ENCODE assay signal across 8 cellular contexts in genomic region chr1:44354840-44355581, GRCh38.
DNase-seq lines count a peak whose midpoint lies in the region; ATAC-seq lines count a peak whose summit lies in the region.

ERI3 (minus strand) TSS chr1:44355257; CDS start chr1:44355026, 231 bp downstream.

- H3K4me2 ChIP-seq in BLaER1 treated with 17β-estradiol and CSF1 and Interleukin-3, amounts not matched to agents 10 nM and 100 nM = peak within 1 kb of the TSS; percentile 90 to 97 (median 93)

- H3K27me3 ChIP-seq in BLaER1 treated with 17β-estradiol and CSF1 and Interleukin-3, amounts not matched to agents 10 nM and 100 nM = no peaks in the 10 kb centered on the region

- peak within 1 kb of the TSS; percentile 77 to 95 (median 89) for H3K4me3 ChIP-seq in BLaER1 treated with 17β-estradiol and CSF1 and Interleukin-3, amounts not matched to agents 10 nM and 100 nM

- H3K4me1 ChIP-seq in BLaER1 treated with 17β-estradiol and CSF1 and Interleukin-3, amounts not matched to agents 10 nM and 100 nM = peaks cover 11 to 21% (median 13%) of the 10 kb centered on the region in 10 experiments

- peaks cover 0 to 15% (median 0%) of the 10 kb centered on the region in 11 experiments; a peak in 5 of 22 replicates for H3K36me3 ChIP-seq in BLaER1 treated with 17β-estradiol and CSF1 and Interleukin-3, amounts not matched to agents 10 nM and 100 nM

- H4K20me1 ChIP-seq in BLaER1 treated with 17β-estradiol and CSF1 and Interleukin-3, amounts not matched to agents 10 nM and 100 nM = peaks cover 0 to 14% (median 0%) of the 10 kb centered on the region in 11 experiments; a peak in 3 of 22 replicates

- DNase-seq in NCI-H748 (lab: John Stamatoyannopoulos, UW; ENCODE audit: unreplicated experiment) (peak; percentile 99), dedifferentiated amniotic fluid mesenchymal stem cell (ENCODE audit: extremely low spot score) (peak; percentile 98), left kidney (ENCODE audit: low read depth, low spot score) (peak; percentile 99)
- peak; percentile 95 for DNase-seq in activated CD4-positive, alpha-beta T cell treated with anti-CD3 and anti-CD28 coated beads, Interleukin-2, amount 50 U/mL, for 1 hour
- DNase-seq in stimulated activated CD4-positive, alpha-beta T cell treated with anti-CD3 and anti-CD28 coated beads, Interleukin-2, amount 100 ng/mL, for 24 hours = peak; percentile 95 to 96

- peak within 1 kb of the TSS; percentile 80 to 92 (median 88) for H3K9ac ChIP-seq in BLaER1 treated with 17β-estradiol and CSF1 and Interleukin-3, amounts not matched to agents 10 nM and 100 nM

- H3K27ac ChIP-seq in BLaER1 treated with 17β-estradiol and CSF1 and Interleukin-3, amounts not matched to agents 10 nM and 100 nM = peak within 1 kb of the TSS; percentile 70 to 86 (median 82)

- peak; percentile 98 for ATAC-seq in GM19351 (IDR thresholded peaks at IDR 0.05; ENCODE audit: unreplicated experiment)
- peak; percentile 98 for ATAC-seq in HG03521 (IDR thresholded peaks at IDR 0.05; ENCODE audit: unreplicated experiment)

- H3K9me3 ChIP-seq in BLaER1 treated with 17β-estradiol and CSF1 and Interleukin-3, amounts not matched to agents 10 nM and 100 nM (replicated peaks in 1 of 11) = no peaks in the 10 kb centered on the region

Comparison
In these comparisons a context has a peak if more than half of its experiments do, and no peak if none do; other contexts are left out.
1. Peak in every context shown above with its lines: DNase-seq, ATAC-seq, H3K4me3 ChIP-seq and H3K27ac ChIP-seq.